ENCODE assay signal across 1 cellular context in genomic region chr17:16537130-16537458, GRCh38.
TF ChIP-seq lines count a peak whose summit lies in the region.

No MANE protein-coding gene starts in this region.

TF ChIP-seq in HCT116, 20 proteins besides CTCF, POLR2A, EP300 and RAD21 (continued from another document):
- no peak for TF ChIP-seq EZH2 (IDR thresholded peaks at IDR 0.05)
- no peak for TF ChIP-seq ZFX (IDR thresholded peaks at IDR 0.05)
